Comparison of ENCODE assay signal across 1 cellular context in the genomic region with DNA sequence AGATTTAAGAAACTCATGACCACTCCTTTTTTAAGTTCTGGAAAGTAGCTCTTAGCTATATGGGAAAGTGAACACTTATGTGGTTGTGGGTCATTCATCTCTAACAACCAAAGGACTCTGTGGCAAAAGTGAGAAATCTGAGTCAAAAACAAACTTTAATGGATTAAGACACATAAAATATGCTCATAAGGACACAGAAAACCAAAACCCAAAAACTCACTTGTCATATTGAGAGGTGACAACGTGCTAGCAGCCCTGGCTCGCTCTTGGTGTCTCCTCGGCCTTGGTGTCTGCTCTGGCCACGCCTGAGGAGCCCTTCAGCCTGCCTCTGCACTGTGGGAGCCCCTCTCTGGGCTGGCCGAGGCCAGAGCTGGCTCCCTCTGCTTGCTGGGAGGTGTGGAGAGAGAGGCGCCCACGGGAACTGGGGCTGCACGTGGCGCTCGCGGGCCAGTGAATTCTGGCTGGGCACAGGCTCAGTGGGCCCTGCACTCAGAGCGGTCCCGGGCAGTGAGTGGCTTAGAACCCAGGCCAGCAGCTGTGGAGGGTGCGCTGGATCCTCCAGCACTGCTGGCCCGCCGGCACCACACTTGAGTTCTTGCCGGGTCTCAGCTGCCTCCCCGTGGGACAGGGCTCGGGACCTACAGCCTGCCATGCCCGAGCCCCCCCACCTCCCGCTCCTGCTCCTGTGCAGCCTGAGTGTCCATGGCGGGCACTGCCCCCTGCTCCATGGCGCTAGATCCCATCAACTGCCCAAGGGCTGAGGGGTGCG.
TF ChIP-seq lines count a peak whose summit lies in the region.

No MANE protein-coding gene starts in this region.

TF ChIP-seq in HepG2, 621 proteins besides CTCF, POLR2A, EP300 and RAD21:
- TF ChIP-seq ZNF850 (CRISPR knock-in tag; conservative IDR thresholded peaks at IDR 0.05) = peak; percentile 99
- no peak for TF ChIP-seq ZNF235 (CRISPR knock-in tag; IDR thresholded peaks at IDR 0.05; ENCODE audit: borderline replicate concordance)
